In genomic region chr17:4708436-4708835, GRCh38 we compare ENCODE assay signal across 7 cellular contexts. TPM values are rescaled to one million over a fixed set of nuclear protein-coding genes. Genes with fewer than 3 reads are reported as not detected.
DNase-seq lines count a peak whose midpoint lies in the region; ATAC-seq and TF ChIP-seq lines count a peak whose summit lies in the region.
"Had no signal": no experiment of that assay in that cellular context is flagged by ENCODE, and none has a peak within 500 bp of the region (broad histone marks: within the 10 kb centered on the region; RNA-seq: fewer than 3 reads in every experiment).

No MANE protein-coding gene starts in this region.

- H3K4me1 ChIP-seq in OCI-LY7 (ENCODE audit: insufficient read depth, low read length, poor library complexity, severe bottlenecking) (peaks cover 23% of the 10 kb centered on the region), mucosa of descending colon (ENCODE audit: low read depth) (peaks cover 18% of the 10 kb centered on the region)

- POLR2A ChIA-PET in OCI-LY7 (lab: Charles Lee), result interaction anchor here (0.7 kb wide), 1 partner anchor 23 kb away, joined by 3 read pairs; the partner anchor contains the start of gene MED11

- H3K9me2 ChIP-seq in OCI-LY7 (ENCODE audit: insufficient read depth, low read length), result no peaks in the 10 kb centered on the region

- H3K4me3 ChIP-seq in OCI-LY7 (ENCODE audit: low read depth, low read length, poor library complexity, severe bottlenecking) (no peak overlapping the region), mucosa of descending colon (no peak overlapping the region)
- H3K4me3 ChIP-seq: thoracic aorta had no signal

- H3K9me3 ChIP-seq in OCI-LY7 (ENCODE audit: low read length) (no peaks in the 10 kb centered on the region; the same call in 1 of the 2 replicates), mucosa of descending colon (no peaks in the 10 kb centered on the region)
- H3K9me3 ChIP-seq: thoracic aorta had no signal

- H3K4me2 ChIP-seq in OCI-LY7 (ENCODE audit: low read length), result no peak overlapping the region

- H4K20me1 ChIP-seq in OCI-LY7 (ENCODE audit: insufficient read depth, low read length), result peaks cover 1% of the 10 kb centered on the region; the same call in 1 of the 2 replicates

- no peak overlapping the region for H3K27ac ChIP-seq in OCI-LY7 (ENCODE audit: low read depth, low read length, poor library complexity, severe bottlenecking)
- H3K27ac ChIP-seq: thoracic aorta had no signal

- BruUV-seq in OCI-LY7 (replicated peaks; lab: Mats Ljungman, UMichigan), result no TSS peak

- peak; percentile 23 for DNase-seq in COR-L47 (lab: John Stamatoyannopoulos, UW)
- DNase-seq in OCI-LY7 (ENCODE audit: low spot score), result peak; percentile 72
- DNase-seq in effector CD8-positive, alpha-beta T cell (lab: John Stamatoyannopoulos, UW), result peak; percentile 40
- DNase-seq in EL, result no peak
- no peak for DNase-seq in mucosa of descending colon

- H3K79me2 ChIP-seq in OCI-LY7 (ENCODE audit: insufficient read depth, low read depth, low read length), result peaks cover 33% of the 10 kb centered on the region

- intact Hi-C loops in OCI-LY7 (cut with micrococcal nuclease; ENCODE audit: unreplicated experiment) (loop anchor here (10.0 kb wide), 1 partner anchor 144 kb away; the partner anchor contains the start of gene GGT6), mucosa of descending colon (cut with DNase I, micrococcal nuclease) (loop anchor here in 1 of 2 donors (10.0 kb wide), 1 partner anchor 176 kb away; no protein-coding TSS in a partner anchor)

- H3K36me3 ChIP-seq in OCI-LY7 (ENCODE audit: insufficient read depth, low read length), result peaks cover 5% of the 10 kb centered on the region; the same call in 1 of the 2 replicates
- H3K36me3 ChIP-seq in mucosa of descending colon (ENCODE audit: low read depth), result no peaks in the 10 kb centered on the region
- H3K36me3 ChIP-seq: thoracic aorta had no signal

- TF ChIP-seq CTCF in OCI-LY7 (conservative IDR thresholded peaks at IDR 0.05; ENCODE audit: low read length), result no peak
- TF ChIP-seq CTCF in mucosa of descending colon (IDR thresholded peaks at IDR 0.05), result no peak

- H2AFZ ChIP-seq in OCI-LY7 (ENCODE audit: low read length), result no peak overlapping the region

- CTCF ChIA-PET in OCI-LY7 (lab: Charles Lee; ENCODE audit: unreplicated experiment), result no interaction called here

- no peak for ATAC-seq in mucosa of descending colon
- ATAC-seq in GM19452 (IDR thresholded peaks at IDR 0.05; ENCODE audit: unreplicated experiment), result no peak

RNA-seq across cellular contexts. Expression of gene ARRB2, which starts 2.0 kb away (rescaled TPM):
- 49.8 and 56.7 TPM in 2 replicates for total RNA-seq in OCI-LY7 (2014; rRNA removed; shearing (Covaris generic))
- 84.9 and 96.1 TPM in 2 replicates for total RNA-seq in OCI-LY7 (2022)
- 10 to 100 TPM; 29.7 to 56.5 (median 49.9) TPM for total RNA-seq in mucosa of descending colon

RNA-seq across cellular contexts. Expression of gene PELP1, which starts 4.5 kb away (rescaled TPM):
- 28.2 and 36.8 TPM in 2 replicates for total RNA-seq in OCI-LY7 (2014; rRNA removed; shearing (Covaris generic))
- total RNA-seq in OCI-LY7 (2022) (104 and 113 TPM in 2 replicates), mucosa of descending colon (10 to 100 TPM; 30.1 to 51.2 (median 35.6) TPM)

RNA-seq across cellular contexts. Expression of gene MED11, which starts 22.8 kb away (rescaled TPM):
- 35.3 and 35.9 TPM in 2 replicates for total RNA-seq in OCI-LY7 (2014; rRNA removed; shearing (Covaris generic))
- total RNA-seq in OCI-LY7 (2022) (19.0 and 19.2 TPM in 2 replicates), mucosa of descending colon (10 to 100 TPM; 21.4 to 28.3 (median 22.2) TPM)

RNA-seq across cellular contexts. Expression of gene ZMYND15, which starts 31.2 kb away (rescaled TPM):
- total RNA-seq in OCI-LY7 (2014; rRNA removed; shearing (Covaris generic)), result not detected in 2 replicates
- total RNA-seq in OCI-LY7 (2022) (not detected in 2 replicates), mucosa of descending colon (1 to 10 TPM; 1.2 to 1.4 (median 1.3) TPM)

RNA-seq across cellular contexts. Expression of gene CXCL16, which starts 31.3 kb away (rescaled TPM):
- total RNA-seq in OCI-LY7 (2014; rRNA removed; shearing (Covaris generic)), result not detected in 2 replicates
- not detected in 2 replicates for total RNA-seq in OCI-LY7 (2022)
- 10 to 100 TPM; 20.3 to 41.9 (median 30.2) TPM for total RNA-seq in mucosa of descending colon

Comparison
In these comparisons a context has a peak if more than half of its experiments do, and no peak if none do; other contexts are left out.
1. DNase-seq: peak in COR-L47 (single experiment), OCI-LY7 (single experiment) and effector CD8-positive, alpha-beta T cell (single experiment); none in EL (single experiment) and mucosa of descending colon (0 of 3).